ENCODE assay signal across 9 cellular contexts in genomic region chr3:72938471-72939265, GRCh38. TPM values are rescaled to one million over a fixed set of nuclear protein-coding genes. Genes with fewer than 3 reads are reported as not detected.
DNase-seq lines count a peak whose midpoint lies in the region; ATAC-seq, FAIRE-seq and TF ChIP-seq lines count a peak whose summit lies in the region.
"Had no signal": no experiment of that assay in that cellular context is flagged by ENCODE, and none has a peak within 500 bp of the region (broad histone marks: within the 10 kb centered on the region; RNA-seq: fewer than 3 reads in every experiment).

No MANE protein-coding gene starts in this region.

- H4K20me1 ChIP-seq in OCI-LY3 (ENCODE audit: insufficient read depth, low read length): no peaks in the 10 kb centered on the region
- no peaks in the 10 kb centered on the region for H4K20me1 ChIP-seq in mammary epithelial cell (ENCODE audit: insufficient read depth, low read length)
- H4K20me1 ChIP-seq: BLaER1 treated with 17β-estradiol and CSF1 and Interleukin-3, amounts not matched to agents 10 nM and 100 nM had no signal

- ATAC-seq in GM19395 (IDR thresholded peaks at IDR 0.05; ENCODE audit: unreplicated experiment) (peak; percentile 88), HG03565 (IDR thresholded peaks at IDR 0.05; ENCODE audit: unreplicated experiment) (peak; percentile 81)

- H2AFZ ChIP-seq in OCI-LY3 (ENCODE audit: low read depth, low read length) (peak overlapping the region; percentile 81), mammary epithelial cell (ENCODE audit: low read depth, low read length) (peak overlapping the region; percentile 82)

- H3K36me3 ChIP-seq in OCI-LY3 (replicated peaks; ENCODE audit: low read depth, low read length): no peaks in the 10 kb centered on the region
- no peaks in the 10 kb centered on the region for H3K36me3 ChIP-seq in mammary epithelial cell (ENCODE audit: insufficient read depth, low read length)
- H3K36me3 ChIP-seq: BLaER1 treated with 17β-estradiol and CSF1 and Interleukin-3, amounts not matched to agents 10 nM and 100 nM had no signal

- TF ChIP-seq CTCF in OCI-LY3 (IDR thresholded peaks at IDR 0.05; ENCODE audit: low read depth, low read length): peak; percentile 66
- TF ChIP-seq CTCF in mammary epithelial cell (conservative IDR thresholded peaks at IDR 0.05 in 1 of 2, IDR thresholded peaks at IDR 0.05 in 1 of 2; ENCODE audit: extremely low read depth in 1 of 2, insufficient read depth in 1 of 2, low read depth in 1 of 2, low read length in 2 of 2): peak; percentile 39 to 61

- intact Hi-C loops in mammary epithelial cell (cut with micrococcal nuclease): loop anchor here (1.0 to 5.0 kb wide), 5 partner anchors 51 to 148 kb away; partner anchors contain the start of gene GXYLT2

- H3K27ac ChIP-seq in OCI-LY3 (ENCODE audit: low read length) (no peak overlapping the region), mammary epithelial cell (ENCODE audit: insufficient read depth, low read depth, low read length) (no peak overlapping the region)

- no peaks in the 10 kb centered on the region for H3K9me3 ChIP-seq in OCI-LY3 (ENCODE audit: insufficient read depth, low read length)
- no peaks in the 10 kb centered on the region for H3K9me3 ChIP-seq in mammary epithelial cell (replicated peaks; ENCODE audit: insufficient read depth, low read length)
- H3K9me3 ChIP-seq: BLaER1 treated with 17β-estradiol and CSF1 and Interleukin-3, amounts not matched to agents 10 nM and 100 nM had no signal

- 34% methylated on average over 5 of the region's 5 CpGs for WGBS in mammary epithelial cell (ENCODE audit: low coverage, missing lambda C conversion rate)

- FAIRE-seq in islet of Langerhans (lab: Jason Lieb, UNC): peak; percentile 99

- H3K27me3 ChIP-seq in OCI-LY3 (ENCODE audit: low read depth, low read length) (peaks cover 11% of the 10 kb centered on the region), mammary epithelial cell (ENCODE audit: insufficient read depth, low read length) (no peaks in the 10 kb centered on the region)
- H3K27me3 ChIP-seq: BLaER1 treated with 17β-estradiol and CSF1 and Interleukin-3, amounts not matched to agents 10 nM and 100 nM had no signal

- H3K4me1 ChIP-seq in OCI-LY3 (ENCODE audit: low read length) (no peaks in the 10 kb centered on the region), mammary epithelial cell (ENCODE audit: insufficient read depth, low read length) (peaks cover 9% of the 10 kb centered on the region)

- no peaks in the 10 kb centered on the region for H3K79me2 ChIP-seq in OCI-LY3 (ENCODE audit: low read length)
- no peaks in the 10 kb centered on the region for H3K79me2 ChIP-seq in mammary epithelial cell (ENCODE audit: insufficient read depth, low read length)

- H3K4me2 ChIP-seq in OCI-LY3 (ENCODE audit: low read length): peak overlapping the region; percentile 50
- H3K4me2 ChIP-seq in mammary epithelial cell (ENCODE audit: insufficient read depth, low read depth, low read length): peak overlapping the region; percentile 4

- DNase-seq in NCI-H1092 treated with DMSO at 0.1 percent for 48 hours (lab: John Stamatoyannopoulos, UW) (peak; percentile 51), NCI-H1092 (lab: John Stamatoyannopoulos, UW) (no peak), mammary epithelial cell (peak; percentile 63)
- peak; percentile 20 for DNase-seq in stimulated activated CD4-positive, alpha-beta T cell treated with anti-CD3 and anti-CD28 coated beads, Interleukin-4, amount 100 ng/mL, for 24 hours

- no peak overlapping the region for H3K9ac ChIP-seq in OCI-LY3 (ENCODE audit: low read length)
- no peak overlapping the region for H3K9ac ChIP-seq in mammary epithelial cell (ENCODE audit: insufficient read depth, low read length)
- H3K9ac ChIP-seq: BLaER1 treated with 17β-estradiol and CSF1 and Interleukin-3, amounts not matched to agents 10 nM and 100 nM had no signal

- dilution Hi-C loops in mammary epithelial cell (cut with HindIII; ENCODE audit: low sequenced_read_pairs): no loop called here

- H3K4me3 ChIP-seq in OCI-LY3 (ENCODE audit: low read length) (no peak overlapping the region), mammary epithelial cell (replicated peaks in 1 of 3; ENCODE audit: insufficient read depth in 1 of 3, low read depth in 2 of 3, low read length in 3 of 3) (no peak overlapping the region)
- H3K4me3 ChIP-seq: BLaER1 treated with 17β-estradiol and CSF1 and Interleukin-3, amounts not matched to agents 10 nM and 100 nM had no signal

- CTCF ChIA-PET in mammary epithelial cell (lab: Charles Lee; ENCODE audit: low non-redundant PET): interaction anchor here (0.5 to 0.7 kb wide), 3 partner anchors 59 to 147 kb away, joined by 4 to 6 read pairs (median 4); no protein-coding TSS in a partner anchor

- in situ Hi-C loops in mammary epithelial cell (cut with MboI; ENCODE audit: low sequenced_read_pairs in 2 of 2): loop anchor here (10.0 kb wide), 2 partner anchors 126 to 146 kb away; partner anchors contain the start of gene EBLN2 (in 1 of the 2)

- no TSS peak for BruUV-seq in mammary epithelial cell (replicated peaks; lab: Mats Ljungman, UMichigan)

RNA-seq across cellular contexts. Expression of gene GXYLT2, which starts 50.8 kb away (rescaled TPM):
- total RNA-seq in mammary epithelial cell: 1 to 10 TPM; 3.9 to 9.3 TPM
- polyA plus RNA-seq in mammary epithelial cell: 5.8 TPM
- polyA minus RNA-seq in mammary epithelial cell: 15.3 TPM

RNA-seq across cellular contexts. Expression of gene PPP4R2, which starts 57.9 kb away (rescaled TPM):
- total RNA-seq in mammary epithelial cell: 10 to 100 TPM; 57.0 to 74.4 TPM
- 13.5 TPM for polyA plus RNA-seq in mammary epithelial cell
- 14.8 TPM for polyA minus RNA-seq in mammary epithelial cell
